16 cellular contexts compared by ENCODE assay signal in genomic region chr4:3645711-3646221, GRCh38.
DNase-seq lines count a peak whose midpoint lies in the region; ATAC-seq and TF ChIP-seq lines count a peak whose summit lies in the region.
"Had no signal": no experiment of that assay in that cellular context is flagged by ENCODE, and none has a peak within 500 bp of the region (broad histone marks: within the 10 kb centered on the region; RNA-seq: fewer than 3 reads in every experiment).

No MANE protein-coding gene starts in this region.

- H3K79me2 ChIP-seq in ACC112 (ENCODE audit: control insufficient read depth, insufficient read depth, low read length, unreplicated experiment) (no peaks in the 10 kb centered on the region), trophoblast cell (ENCODE audit: control insufficient read depth, insufficient read depth, low read length, poor library complexity) (no peaks in the 10 kb centered on the region)

- peak overlapping the region; percentile 26 for H3K9ac ChIP-seq in mesenchymal stem cell (ENCODE audit: low read length)
- no peak overlapping the region for H3K9ac ChIP-seq in trophoblast cell (ENCODE audit: low read length)

- TF ChIP-seq CTCF in Panc1 (IDR thresholded peaks at IDR 0.05) (no peak), spleen (IDR thresholded peaks at IDR 0.05 in 8 of 11, conservative IDR thresholded peaks at IDR 0.05 in 3 of 11) (no peak), transverse colon (IDR thresholded peaks at IDR 0.05) (no peak)

- CTCF ChIA-PET in Panc1 (lab: Charles Lee) = no interaction called here

- POLR2A ChIA-PET in Panc1 (lab: Charles Lee) = no interaction called here

- H3K4me2 ChIP-seq in mesenchymal stem cell (ENCODE audit: low read length, poor library complexity, severe bottlenecking) (no peak overlapping the region), trophoblast cell (ENCODE audit: low read length) (no peak overlapping the region)

- no peak overlapping the region for H2AFZ ChIP-seq in ACC112 (ENCODE audit: low read length, unreplicated experiment)
- H2AFZ ChIP-seq in mesenchymal stem cell (ENCODE audit: low read depth, low read length) = no peak overlapping the region
- H2AFZ ChIP-seq in trophoblast cell (ENCODE audit: insufficient read depth, low read length, poor library complexity) = no peak overlapping the region

- ATAC-seq in Panc1 = 0 out of 2 replicates have a peak, but pooled peaks have one; percentile 43
- no peak for ATAC-seq in HG03520 (IDR thresholded peaks at IDR 0.05; ENCODE audit: unreplicated experiment)

- in situ Hi-C loops in Panc1 (cut with HindIII; ENCODE audit: low pct_unique_long_range_greater_than_20kb, low sequenced_read_pairs) = no loop called here
- in situ Hi-C loops in transverse colon (cut with MboI; ENCODE audit: low pct_ligation_motif_present in 1 of 4, low pct_unique_long_range_greater_than_20kb in 1 of 4, low sequenced_read_pairs in 3 of 4) = no loop called here

- H3K36me3 ChIP-seq in ACC112 (ENCODE audit: insufficient read depth, low read length) (no peaks in the 10 kb centered on the region), Panc1 (ENCODE audit: control insufficient read depth, insufficient read depth, low read length) (no peaks in the 10 kb centered on the region), mesenchymal stem cell (ENCODE audit: control insufficient read depth in 1 of 2, insufficient read depth in 2 of 2, low read depth in 1 of 2, low read length in 2 of 2) (no peaks in the 10 kb centered on the region), spleen (no peaks in the 10 kb centered on the region), trophoblast cell (ENCODE audit: control insufficient read depth in 1 of 2, insufficient read depth in 2 of 2, low read length in 2 of 2) (no peaks in the 10 kb centered on the region), transverse colon (no peaks in the 10 kb centered on the region)
- H3K36me3 ChIP-seq: Peyer's patch had no signal

- H3K18ac ChIP-seq in mesenchymal stem cell (ENCODE audit: low read depth in 1 of 2, low read length in 2 of 2) (no peak overlapping the region), trophoblast cell (ENCODE audit: low read length) (no peak overlapping the region)

- H4K8ac ChIP-seq in mesenchymal stem cell (ENCODE audit: low read length) = no peak overlapping the region
- no peak overlapping the region for H4K8ac ChIP-seq in trophoblast cell (ENCODE audit: low read depth, low read length)

- H3K4me1 ChIP-seq in ACC112 (ENCODE audit: control insufficient read depth, insufficient read depth, low read length, unreplicated experiment) (peaks cover 10% of the 10 kb centered on the region), Panc1 (ENCODE audit: control insufficient read depth, insufficient read depth, low read length) (no peaks in the 10 kb centered on the region), mesenchymal stem cell (ENCODE audit: control insufficient read depth, insufficient read depth, low read depth, low read length) (peaks cover 4% of the 10 kb centered on the region), spleen (peaks cover 0 to 11% (median 0%) of the 10 kb centered on the region in 6 donors), trophoblast cell (ENCODE audit: control insufficient read depth in 1 of 2, insufficient read depth in 2 of 2, low read length in 2 of 2) (peaks cover 3 to 4% of the 10 kb centered on the region in 2 experiments), transverse colon (peaks cover 0 to 3% (median 0%) of the 10 kb centered on the region in 4 donors)
- H3K4me1 ChIP-seq: Peyer's patch had no signal

- no peaks in the 10 kb centered on the region for H3K9me3 ChIP-seq in Panc1 (ENCODE audit: control insufficient read depth, insufficient read depth, low read depth, low read length)
- H3K9me3 ChIP-seq in mesenchymal stem cell (ENCODE audit: control insufficient read depth, low read length) = no peaks in the 10 kb centered on the region
- H3K9me3 ChIP-seq in spleen = no peaks in the 10 kb centered on the region
- no peaks in the 10 kb centered on the region for H3K9me3 ChIP-seq in trophoblast cell (ENCODE audit: insufficient read depth, low read depth, low read length)
- no peaks in the 10 kb centered on the region for H3K9me3 ChIP-seq in transverse colon
- H3K9me3 ChIP-seq: Peyer's patch had no signal

- H4K12ac ChIP-seq in trophoblast cell (ENCODE audit: low read depth, low read length) = no peak overlapping the region

- peak overlapping the region; percentile 32; the same call in 1 of the 2 replicates for H3K27ac ChIP-seq in ACC112 (ENCODE audit: low read depth, low read length)
- no peak overlapping the region for H3K27ac ChIP-seq in Panc1 (ENCODE audit: low read length)
- no peak overlapping the region for H3K27ac ChIP-seq in mesenchymal stem cell (ENCODE audit: low read length, poor library complexity, severe bottlenecking)
- peak overlapping the region in 5 of 8 donors; percentile 19 to 67 (median 54) for H3K27ac ChIP-seq in spleen
- H3K27ac ChIP-seq in trophoblast cell (ENCODE audit: low read depth, low read length) = no peak overlapping the region
- no peak overlapping the region for H3K27ac ChIP-seq in transverse colon
- H3K27ac ChIP-seq: Peyer's patch had no signal

- H3K4ac ChIP-seq in mesenchymal stem cell (ENCODE audit: low read depth in 1 of 2, low read length in 2 of 2) (no peak overlapping the region), trophoblast cell (ENCODE audit: low read depth, low read length) (no peak overlapping the region)

- H3K14ac ChIP-seq in mesenchymal stem cell (ENCODE audit: low read length in 2 of 2) = no peak overlapping the region
- H3K14ac ChIP-seq in trophoblast cell (ENCODE audit: low read length) = no peak overlapping the region

- TF ChIP-seq EP300 in transverse colon (IDR thresholded peaks at IDR 0.05; ENCODE audit: low read depth) = no peak

- WGBS in mesenchymal stem cell = 84% methylated on average over 14 of the region's 16 CpGs
- 66 to 77% (median 74%) methylated on average over 6 to 16 of the region's 16 CpGs for WGBS in spleen, 5 donors
- no CpG with 5 or more reads among the region's 16 CpGs for WGBS in trophoblast cell (ENCODE audit: extremely low coverage, insufficient coverage, insufficient read length)
- 29 to 76% methylated on average over 3 to 16 of the region's 16 CpGs for WGBS in transverse colon (ENCODE audit: low coverage in 1 of 2), 2 donors

- H3K4me3 ChIP-seq in ACC112 (ENCODE audit: low read depth, low read length) (no peak overlapping the region), Panc1 (ENCODE audit: low read depth in 2 of 2, low read length in 2 of 2) (no peak overlapping the region), mesenchymal stem cell (ENCODE audit: insufficient read depth in 1 of 2, low read depth in 1 of 2, low read length in 2 of 2) (no peak overlapping the region), spleen (no peak overlapping the region), trophoblast cell (ENCODE audit: low read depth, low read length) (no peak overlapping the region), transverse colon (no peak overlapping the region)
- H3K4me3 ChIP-seq: Peyer's patch had no signal

- H3K27me3 ChIP-seq in ACC112 (ENCODE audit: insufficient read depth, low read length) (peaks cover 25% of the 10 kb centered on the region; the same call in 1 of the 2 replicates), Panc1 (ENCODE audit: control insufficient read depth, insufficient read depth, low read length) (no peaks in the 10 kb centered on the region), mesenchymal stem cell (ENCODE audit: control insufficient read depth in 1 of 2, insufficient read depth in 1 of 2, low read length in 2 of 2) (peaks cover 48 to 76% of the 10 kb centered on the region in 2 experiments), spleen (replicated peaks in 1 of 7) (peaks cover 0 to 37% (median 0%) of the 10 kb centered on the region in 7 donors), trophoblast cell (ENCODE audit: insufficient read depth, low read length) (no peaks in the 10 kb centered on the region), transverse colon (no peaks in the 10 kb centered on the region)
- H3K27me3 ChIP-seq: Peyer's patch had no signal

- H2BK15ac ChIP-seq in mesenchymal stem cell (ENCODE audit: low read depth, poor library complexity, severe bottlenecking) = no peak overlapping the region

- no peak for DNase-seq in Panc1 (ENCODE audit: low read depth, low spot score)
- DNase-seq in mesenchymal stem cell = no peak
- DNase-seq in spleen = no peak
- DNase-seq in trophoblast cell = no peak
- DNase-seq in transverse colon = no peak
- DNase-seq in D341Med (ENCODE audit: low spot score) = no peak
- DNase-seq: CD4-positive, alpha-beta memory T cell; DMS79 treated with DMSO at 0.1 percent for 48 hours; Kasumi-1; NCI-H187 treated with DMSO at 0.1 percent for 48 hours; NCI-H2171 treated with DMSO at 0.1 percent for 48 hours; NCI-H774; SIG-M5 had no signal

- H3K23ac ChIP-seq in mesenchymal stem cell (ENCODE audit: low read length in 2 of 2) (no peak overlapping the region), trophoblast cell (ENCODE audit: low read length) (no peak overlapping the region)

- H3K79me1 ChIP-seq in mesenchymal stem cell (replicated peaks; ENCODE audit: low read length, poor library complexity, severe bottlenecking) (no peaks in the 10 kb centered on the region), trophoblast cell (ENCODE audit: low read length) (no peaks in the 10 kb centered on the region)

- H2BK5ac ChIP-seq in mesenchymal stem cell (ENCODE audit: low read depth, low read length, poor library complexity, severe bottlenecking) (no peak overlapping the region), trophoblast cell (ENCODE audit: low read depth, low read length, poor library complexity) (no peak overlapping the region)

- H2BK120ac ChIP-seq in mesenchymal stem cell (ENCODE audit: low read depth, low read length) (no peak overlapping the region), trophoblast cell (ENCODE audit: insufficient read depth, low read length, poor library complexity) (no peak overlapping the region)

- H4K91ac ChIP-seq in mesenchymal stem cell (ENCODE audit: low read length) (no peak overlapping the region), trophoblast cell (ENCODE audit: low read depth, low read length) (no peak overlapping the region)

- BruUV-seq in Panc1 (replicated peaks; lab: Mats Ljungman, UMichigan) = no TSS peak

- intact Hi-C loops in Panc1 (cut with micrococcal nuclease; ENCODE audit: unreplicated experiment) = no loop called here
- intact Hi-C loops in spleen (cut with DNase I; ENCODE audit: low total_unique reads) = no loop called here
- intact Hi-C loops in transverse colon (cut with DNase I; ENCODE audit: low total_unique reads) = no loop called here

- TF ChIP-seq POLR2A in spleen (IDR thresholded peaks at IDR 0.05) = no peak
- no peak for TF ChIP-seq POLR2A in transverse colon (IDR thresholded peaks at IDR 0.05)

- H2AK5ac ChIP-seq in mesenchymal stem cell (ENCODE audit: low read length, severe bottlenecking) (no peak overlapping the region), trophoblast cell (ENCODE audit: low read length) (no peak overlapping the region)

- H2BK12ac ChIP-seq in mesenchymal stem cell (ENCODE audit: low read length in 2 of 2) (no peak overlapping the region), trophoblast cell (ENCODE audit: low read length) (no peak overlapping the region)

Comparison
In these comparisons a context has a peak if more than half of its experiments do, and no peak if none do; other contexts are left out.
1. H3K27ac ChIP-seq: peak in ACC112 (single experiment) and spleen (5 of 8); none in Panc1 (single experiment), mesenchymal stem cell (single experiment), trophoblast cell (single experiment) and transverse colon (0 of 4).